In genomic region chr5:88729476-88730182, GRCh38 we compare ENCODE assay signal across 8 cellular contexts.
DNase-seq lines count a peak whose midpoint lies in the region; ATAC-seq and TF ChIP-seq lines count a peak whose summit lies in the region.

No MANE protein-coding gene starts in this region.

- peak; percentile 30 for ATAC-seq in HG02885 (IDR thresholded peaks at IDR 0.05; ENCODE audit: poor library complexity, unreplicated experiment)

- peak; percentile 77 for DNase-seq in NCI-H2029 (lab: John Stamatoyannopoulos, UW)
- peak; percentile 32 for DNase-seq in T-helper 9 cell
- peak; percentile 51 for DNase-seq in brain pericyte (ENCODE audit: low read depth, low spot score)
- peak; percentile 72 for DNase-seq in iris pigment epithelial cell (ENCODE audit: low read depth)
- DNase-seq in stimulated activated CD4-positive, alpha-beta T cell treated with anti-CD3 and anti-CD28 coated beads, Interleukin-1b, Interleukin-23, amount 100 ng/mL, for 48 hours: peak; percentile 49
- DNase-seq in GOT3 (lab: John Stamatoyannopoulos, UW): no peak

- peak; percentile 55; the same call in 2 of the 3 replicates for TF ChIP-seq CTCF in GM12872 (IDR thresholded peaks at IDR 0.05; ENCODE audit: insufficient read depth, low read depth, low read length)
